In genomic region chr10:76031769-76032441, GRCh38 we compare ENCODE assay signal across 33 cellular contexts.
"Had no signal": no experiment of that assay in that cellular context is flagged by ENCODE, and none has a peak within 500 bp of the region (broad histone marks: within the 10 kb centered on the region; RNA-seq: fewer than 3 reads in every experiment).

No MANE protein-coding gene starts in this region.

- H3K36me3 ChIP-seq: cardiac muscle cell, WERI-Rb-1 had no signal

- H3K36me3 Mint-ChIP-seq: activated naive CD8-positive, alpha-beta T cell treated with anti-CD3 and anti-CD28 coated beads for 36 hours had no signal

- DNase-seq: activated CD4-positive, alpha-beta T cell treated with anti-CD3 and anti-CD28 coated beads for 1 hour; activated CD4-positive, alpha-beta T cell treated with anti-CD3 and anti-CD28 coated beads for 48 hours; activated CD4-positive, alpha-beta T cell treated with anti-CD3 and anti-CD28 coated beads, Interleukin-2, amount 50 U/mL, for 4 hours; activated CD4-positive, CD25-positive, alpha-beta regulatory T cell; activated CD8-positive, alpha-beta T cell treated with anti-CD3 and anti-CD28 coated beads for 36 hours; activated effector memory CD4-positive, alpha-beta T cell treated with anti-CD3 and anti-CD28 coated beads, Interleukin-2, amount 50 U/mL, for 16 hours; activated naive CD4-positive, alpha-beta T cell; activated naive CD4-positive, alpha-beta T cell treated with anti-CD3 and anti-CD28 coated beads, Interleukin-2, amount 50 U/mL, for 16 hours; activated naive CD8-positive, alpha-beta T cell treated with anti-CD3 and anti-CD28 coated beads for 36 hours; activated T-cell treated with anti-CD3 and anti-CD28 coated beads, Interleukin-2, amount 50 U/mL, for 1 hour; activated T-cell treated with anti-CD3 and anti-CD28 coated beads, Interleukin-2, amount 50 U/mL, for 72 hours; amniotic stem cell; aorta; NCI-H1105; NCI-H1417 treated with DMSO at 0.1 percent for 48 hours; NCI-H187 treated with DMSO at 0.1 percent for 48 hours; NCI-H2081; NCI-H2171 treated with DMSO at 0.1 percent for 48 hours; NCI-H226; NCI-H446 treated with DMSO at 0.1 percent for 48 hours; NCI-H524; NCI-H748 treated with DMSO at 0.1 percent for 48 hours; NK-92 treated with Interleukin-12 subunit alpha and Interleukin-12 subunit beta, amount 100 ng/mL, for 24 hours; PC-9; SIG-M5; T-helper 1 cell; T-helper 2 cell; T-helper 9 cell; WERI-Rb-1 had no signal

- H3K27me3 ChIP-seq: cardiac muscle cell had no signal

- H3K27ac ChIP-seq: cardiac muscle cell, PC-9, RWPE1, WERI-Rb-1 had no signal

- H3K4me3 Mint-ChIP-seq: activated CD8-positive, alpha-beta T cell treated with anti-CD3 and anti-CD28 coated beads for 36 hours; activated naive CD8-positive, alpha-beta T cell treated with anti-CD3 and anti-CD28 coated beads for 36 hours; activated T-cell treated with anti-CD3 and anti-CD28 coated beads, Interleukin-2, amount 50 U/mL, for 72 hours; activated T-helper 17 cell treated with anti-CD3 and anti-CD28 coated beads, Interleukin-2, amount 50 U/mL, for 72 hours; central memory CD8-positive, alpha-beta T cell had no signal

- H3K4me1 Mint-ChIP-seq: activated naive CD8-positive, alpha-beta T cell treated with anti-CD3 and anti-CD28 coated beads for 36 hours; activated T-helper 17 cell treated with anti-CD3 and anti-CD28 coated beads, Interleukin-2, amount 50 U/mL, for 72 hours; central memory CD8-positive, alpha-beta T cell had no signal

- H3K9me3 Mint-ChIP-seq: activated CD8-positive, alpha-beta T cell treated with anti-CD3 and anti-CD28 coated beads for 36 hours; activated naive CD8-positive, alpha-beta T cell treated with anti-CD3 and anti-CD28 coated beads for 36 hours; activated T-cell treated with anti-CD3 and anti-CD28 coated beads, Interleukin-2, amount 50 U/mL, for 72 hours; activated T-helper 17 cell treated with anti-CD3 and anti-CD28 coated beads, Interleukin-2, amount 50 U/mL, for 72 hours; central memory CD8-positive, alpha-beta T cell had no signal

- H3K4me3 ChIP-seq: cardiac muscle cell, PC-9 had no signal

- H3K27me3 Mint-ChIP-seq: central memory CD8-positive, alpha-beta T cell had no signal

- H3K27ac Mint-ChIP-seq: activated CD8-positive, alpha-beta T cell treated with anti-CD3 and anti-CD28 coated beads for 36 hours; activated naive CD8-positive, alpha-beta T cell treated with anti-CD3 and anti-CD28 coated beads for 36 hours; activated T-cell treated with anti-CD3 and anti-CD28 coated beads, Interleukin-2, amount 50 U/mL, for 72 hours; activated T-helper 17 cell treated with anti-CD3 and anti-CD28 coated beads, Interleukin-2, amount 50 U/mL, for 72 hours had no signal

- H2AFZ ChIP-seq: PC-9 had no signal

- H3K4me2 ChIP-seq: PC-9 had no signal
